24 cellular contexts compared by ENCODE assay signal in the genomic region with DNA sequence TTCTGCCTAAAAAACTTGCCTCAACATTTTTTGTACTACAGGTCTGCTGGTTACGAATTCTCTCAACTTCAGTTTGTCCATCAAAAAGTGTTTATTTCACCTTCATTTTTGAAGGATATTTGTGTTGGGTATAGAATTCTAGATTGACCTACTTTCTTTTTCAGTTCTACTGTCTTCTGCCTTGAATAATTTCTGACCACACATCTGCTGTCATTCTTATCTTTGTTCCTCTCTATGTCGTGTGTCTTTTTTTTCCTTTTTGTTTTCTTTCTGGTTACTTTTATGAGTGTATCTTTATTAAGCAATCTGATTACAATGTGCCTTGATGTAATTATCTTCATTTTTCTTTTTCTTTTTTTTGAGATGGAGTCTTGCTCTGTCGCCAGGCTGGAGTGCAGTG. TPM values are rescaled to one million over a fixed set of nuclear protein-coding genes. Genes with fewer than 3 reads are reported as not detected.
A peak's percentile ranks its signal among the peaks of the same experiment; 100 is the strongest.
DNase-seq lines count a peak whose midpoint lies in the region; ATAC-seq, FAIRE-seq and TF ChIP-seq lines count a peak whose summit lies in the region.
"Had no signal": no experiment of that assay in that cellular context is flagged by ENCODE, and none has a peak within 500 bp of the region (broad histone marks: within the 10 kb centered on the region; RNA-seq: fewer than 3 reads in every experiment).

No MANE protein-coding gene starts in this region.

- WGBS in GM12878 (ENCODE audit: insufficient coverage, insufficient replicate concordance, low lambda C conversion rate, missing lambda C conversion rate): 93% methylated on average over 3 of the region's 3 CpGs

- no peaks in the 10 kb centered on the region for H3K27me3 ChIP-seq in GM12878 (replicated peaks in 1 of 2; ENCODE audit: control insufficient read depth in 2 of 2, insufficient read depth in 2 of 2, low read length in 1 of 2)
- no peaks in the 10 kb centered on the region for H3K27me3 ChIP-seq in PC-9 (ENCODE audit: insufficient read depth, low read depth)
- H3K27me3 ChIP-seq in A673 (replicated peaks; ENCODE audit: insufficient read depth, low read depth, low read length, poor library complexity): no peaks in the 10 kb centered on the region
- H3K27me3 ChIP-seq: SJCRH30 had no signal

- no peak overlapping the region for H3K9ac ChIP-seq in GM12878 (ENCODE audit: control insufficient read depth, insufficient read depth, low read length)
- H3K9ac ChIP-seq: KMS-11 had no signal

- H3K27ac ChIP-seq in HEK293 (ENCODE audit: extremely low read depth, low read depth, low read length): no peak overlapping the region
- H3K27ac ChIP-seq in GM12878 (ENCODE audit: control insufficient read depth, insufficient read depth): no peak overlapping the region
- H3K27ac ChIP-seq in PC-9: no peak overlapping the region
- no peak overlapping the region for H3K27ac ChIP-seq in A673 (ENCODE audit: low read depth, low read length, poor library complexity, severe bottlenecking)
- H3K27ac ChIP-seq: KMS-11, SJCRH30 had no signal

- H3K27me3 Mint-ChIP-seq in Calu3 (ENCODE audit: unreplicated experiment): no peaks in the 10 kb centered on the region
- H3K27me3 Mint-ChIP-seq: CD4-positive, alpha-beta T cell had no signal

- intact Hi-C loops in Calu3 (cut with micrococcal nuclease; ENCODE audit: unreplicated experiment) (no loop called here), GM12878 (cut with micrococcal nuclease; ENCODE audit: unreplicated experiment) (no loop called here), PC-9 (cut with micrococcal nuclease; ENCODE audit: unreplicated experiment) (no loop called here), A673 (cut with micrococcal nuclease; ENCODE audit: unreplicated experiment) (no loop called here)

- peak overlapping the region; percentile 3 for H3K27ac Mint-ChIP-seq in Calu3 (ENCODE audit: unreplicated experiment)
- H3K27ac Mint-ChIP-seq: CD4-positive, alpha-beta T cell; HFFc6; T-helper 1 cell treated with Interleukin-12 subunit alpha and Interleukin-12 subunit beta and Interleukin-4 antibody, amounts not matched to agents 30 μg/mL and 1 μg/mL, for 36 hours had no signal

- POLR2A ChIA-PET in HEK293 (lab: Yijun Ruan, JAX) (no interaction called here), GM12878 (lab: Charles Lee) (no interaction called here), PC-9 (lab: Charles Lee; ENCODE audit: unreplicated experiment) (no interaction called here), A673 (lab: Charles Lee; ENCODE audit: low non-redundant PET) (no interaction called here)

- H4K20me1 ChIP-seq in GM12878 (ENCODE audit: control insufficient read depth, insufficient read depth) (no peaks in the 10 kb centered on the region), PC-9 (ENCODE audit: insufficient read depth) (no peaks in the 10 kb centered on the region)

- no peak for DNase-seq in Calu3
- DNase-seq in OCI-M1 (lab: John Stamatoyannopoulos, UW): peak; percentile 25
- no peak for DNase-seq in GM12878 (ENCODE audit: low read depth, low spot score)
- DNase-seq in PC-9: no peak
- DNase-seq in A673 (ENCODE audit: low spot score): no peak
- DNase-seq in mucosa of gallbladder (ENCODE audit: low spot score): no peak
- DNase-seq: CD4-positive, alpha-beta T cell; COR-L47; HFFc6; NCI-H1048; NCI-H1436; NCI-H187 treated with DMSO at 0.1 percent for 48 hours; NCI-H226; NCI-H510A treated with DMSO at 0.1 percent for 48 hours; NCI-H748 treated with DMSO at 0.1 percent for 48 hours; SJCRH30 had no signal

- H3K36me3 ChIP-seq in HEK293 (ENCODE audit: control insufficient read depth in 2 of 2, insufficient read depth in 1 of 2, low read length in 2 of 2): peaks cover 0 to 33% of the 10 kb centered on the region in 2 experiments
- H3K36me3 ChIP-seq in GM12878 (ENCODE audit: control insufficient read depth in 2 of 2, insufficient read depth in 2 of 2, low read length in 1 of 2): peaks cover 12 to 15% of the 10 kb centered on the region in 2 experiments
- peaks cover 3% of the 10 kb centered on the region for H3K36me3 ChIP-seq in PC-9 (ENCODE audit: low read depth)
- H3K36me3 ChIP-seq in A673 (ENCODE audit: insufficient read depth, low read length, poor library complexity, severe bottlenecking): no peaks in the 10 kb centered on the region

- TF ChIP-seq POLR2A in GM12878 (IDR thresholded peaks at IDR 0.05; ENCODE audit: low read depth, low read length): no peak

- H3K36me3 Mint-ChIP-seq in Calu3 (ENCODE audit: insufficient read depth, unreplicated experiment): peaks cover 12% of the 10 kb centered on the region

- CTCF ChIA-PET in Calu3 (lab: Charles Lee) (no interaction called here), HEK293 (lab: Yijun Ruan, JAX) (no interaction called here), GM12878 (lab: Yijun Ruan, JAX) (no interaction called here), PC-9 (lab: Charles Lee) (no interaction called here), A673 (lab: Charles Lee) (no interaction called here)

- BruUV-seq in Calu3 (replicated peaks; lab: Mats Ljungman, UMichigan): no TSS peak
- BruUV-seq in GM12878 (replicated peaks; lab: Mats Ljungman, UMichigan): no TSS peak
- no TSS peak for BruUV-seq in PC-9 (replicated peaks; lab: Mats Ljungman, UMichigan)
- no TSS peak for BruUV-seq in A673 (replicated peaks; lab: Mats Ljungman, UMichigan)

- no peak for ATAC-seq in GM12878
- ATAC-seq: Panc1 had no signal

- H3K9me3 ChIP-seq in HEK293 (ENCODE audit: control insufficient read depth, insufficient read depth, low read depth, low read length) (no peaks in the 10 kb centered on the region), GM12878 (replicated peaks; ENCODE audit: control insufficient read depth, insufficient read depth, low read length) (peaks cover 15% of the 10 kb centered on the region), PC-9 (ENCODE audit: insufficient read depth, low read depth) (peaks cover 24% of the 10 kb centered on the region), A673 (ENCODE audit: low read depth, low read length, poor library complexity, severe bottlenecking) (peaks cover 15% of the 10 kb centered on the region)

- SMC1A ChIA-PET in GM12878 (lab: Charles Lee; ENCODE audit: uncharacterized antibody, unreplicated experiment): no interaction called here

- H3F3A ChIP-seq in PC-9 (ENCODE audit: insufficient read depth, low read depth): no peaks in the 10 kb centered on the region

- H3K9me2 ChIP-seq in PC-9 (ENCODE audit: insufficient read depth): no peaks in the 10 kb centered on the region

- H2AFZ ChIP-seq in GM12878 (ENCODE audit: control insufficient read depth, low read depth, low read length): no peak overlapping the region
- no peak overlapping the region for H2AFZ ChIP-seq in PC-9

- TF ChIP-seq EP300 in GM12878 (IDR thresholded peaks at IDR 0.05; ENCODE audit: borderline replicate concordance in 1 of 2, control insufficient read depth in 1 of 2, low read depth in 2 of 2, low read length in 2 of 2): no peak

- no peak overlapping the region for H3K4me3 ChIP-seq in HEK293 (ENCODE audit: low read depth, low read length)
- H3K4me3 ChIP-seq in GM12878: no peak overlapping the region
- H3K4me3 ChIP-seq in PC-9: no peak overlapping the region
- no peak overlapping the region for H3K4me3 ChIP-seq in A673 (ENCODE audit: low read depth, low read length, poor library complexity, severe bottlenecking)
- H3K4me3 ChIP-seq: SJCRH30 had no signal

- no peak overlapping the region for H3K4me2 ChIP-seq in GM12878 (ENCODE audit: control insufficient read depth, insufficient read depth)
- no peak overlapping the region for H3K4me2 ChIP-seq in PC-9
- H3K4me2 ChIP-seq: KMS-11 had no signal

- no peak for TF ChIP-seq CTCF in Calu3 (IDR thresholded peaks at IDR 0.05; ENCODE audit: unreplicated experiment)
- TF ChIP-seq CTCF in HEK293 (tag by site-specific recombination; IDR thresholded peaks at IDR 0.05): no peak
- no peak for TF ChIP-seq CTCF in GM12878 (IDR thresholded peaks at IDR 0.05 in 2 of 3, conservative IDR thresholded peaks at IDR 0.05 in 1 of 3; ENCODE audit: control insufficient read depth in 2 of 3, extremely low read depth in 1 of 3, insufficient read depth in 1 of 3, low read depth in 3 of 3, low read length in 3 of 3)
- TF ChIP-seq CTCF in PC-9 (conservative IDR thresholded peaks at IDR 0.05): no peak
- TF ChIP-seq CTCF in A673 (conservative IDR thresholded peaks at IDR 0.05; ENCODE audit: low read depth, low read length): no peak

- in situ Hi-C loops in GM12878 (cut with MboI): no loop called here

- peaks cover 35% of the 10 kb centered on the region for H3K9me3 Mint-ChIP-seq in Calu3 (ENCODE audit: low read depth, unreplicated experiment)

- H3K4me1 ChIP-seq in HEK293 (ENCODE audit: control insufficient read depth, insufficient read depth, low read length): no peaks in the 10 kb centered on the region
- H3K4me1 ChIP-seq in GM12878 (ENCODE audit: control insufficient read depth, insufficient read depth, low read length): no peaks in the 10 kb centered on the region
- H3K4me1 ChIP-seq in PC-9 (replicated peaks; ENCODE audit: insufficient read depth): no peaks in the 10 kb centered on the region
- H3K4me1 ChIP-seq in A673 (ENCODE audit: insufficient read depth, low read length, poor library complexity, severe bottlenecking): no peaks in the 10 kb centered on the region
- H3K4me1 ChIP-seq: SJCRH30 had no signal

- RAD21 ChIA-PET in GM12878 (lab: Charles Lee; ENCODE audit: unreplicated experiment): no interaction called here

- H3K79me2 ChIP-seq in GM12878 (ENCODE audit: control insufficient read depth, insufficient read depth, low read length): no peaks in the 10 kb centered on the region
- H3K79me2 ChIP-seq in PC-9 (ENCODE audit: low read depth): no peaks in the 10 kb centered on the region

- peak; percentile 13 for FAIRE-seq in GM12878 (lab: Jason Lieb, UNC)
- FAIRE-seq: G401.6, GM18507, GM19239, H54 had no signal

- H3K4me1 Mint-ChIP-seq in Calu3 (ENCODE audit: low read depth, unreplicated experiment): no peaks in the 10 kb centered on the region

- no peak for TF ChIP-seq RAD21 in GM12878 (IDR thresholded peaks at IDR 0.05; ENCODE audit: insufficient read depth, low read depth, low read length)

- H3K4me3 Mint-ChIP-seq in Calu3 (ENCODE audit: low read depth, unreplicated experiment): no peak overlapping the region
- H3K4me3 Mint-ChIP-seq: CD4-positive, alpha-beta T cell; HFFc6; T-helper 1 cell treated with Interleukin-12 subunit alpha and Interleukin-12 subunit beta and Interleukin-4 antibody, amounts not matched to agents 30 μg/mL and 1 μg/mL, for 36 hours had no signal

RNA-seq across cellular contexts. Expression of a gene that starts 25.3 kb away (rescaled TPM):
- total RNA-seq in Calu3 (2022) (57.6 and 63.7 TPM in 2 replicates), GM12878 (2014; rRNA removed) (58.9 and 75.6 TPM in 2 replicates), GM12878 (2014; rRNA removed; fragmentation: Illumina TruSeq; extraction: Trizol) (44.9 and 47.5 TPM in 2 replicates), GM12878 (2021) (88.2 and 102 TPM in 2 replicates), PC-9 (2021) (46.3 and 47.4 TPM in 2 replicates), A673 (2021) (37.3 and 42.2 TPM in 2 replicates), mucosa of gallbladder (30.1 TPM)
- total RNA-seq in GM12878 (2013; cell fraction: nucleolus; rRNA removed): 60.6 and 79.4 TPM in 2 replicates
- 37.7 TPM for polyA plus RNA-seq in GM12878 (2011; ENCODE audit: low read depth)
- polyA plus RNA-seq in GM12878 (2011; rRNA removed) (31.0 and 53.2 TPM in 2 replicates), GM12878 (2014; fragmentation: Illumina TruSeq; extraction: Trizol) (44.4 and 72.7 TPM in 2 replicates), GM12878 (2014; fragmentation: Nextera tagmentation; extraction: Ambion mirVana) (1 to 10 TPM; 2.8 to 8.6 TPM), GM12878 (2014; rRNA removed) (90.5 and 107 TPM in 2 replicates), GM12878 (2016; fragmentation: Nextera tagmentation; extraction: Ambion mirVana) (10 to 100 TPM; 13.2 to 17.2 TPM)
- 63.0 and 77.4 TPM in 2 replicates for polyA plus RNA-seq in GM12878 (2011; cell fraction: cytosol; rRNA removed)
- polyA plus RNA-seq in GM12878 (2011; cell fraction: nucleus; rRNA removed): 194 and 225 TPM in 2 replicates
- polyA plus RNA-seq in GM12878 (2012): 70.8 and 89.9 TPM in 2 replicates
- 97.7 and 107 TPM in 2 replicates for polyA minus RNA-seq in GM12878 (2011; rRNA and poly(A)+ RNA removed)
- 27.8 and 33.1 TPM in 2 replicates for polyA minus RNA-seq in GM12878 (2011; cell fraction: cytosol; rRNA and poly(A)+ RNA removed)
- 30.9 and 55.5 TPM in 2 replicates for polyA minus RNA-seq in GM12878 (2011; cell fraction: nucleus; rRNA and poly(A)+ RNA removed)
